In the genomic region with DNA sequence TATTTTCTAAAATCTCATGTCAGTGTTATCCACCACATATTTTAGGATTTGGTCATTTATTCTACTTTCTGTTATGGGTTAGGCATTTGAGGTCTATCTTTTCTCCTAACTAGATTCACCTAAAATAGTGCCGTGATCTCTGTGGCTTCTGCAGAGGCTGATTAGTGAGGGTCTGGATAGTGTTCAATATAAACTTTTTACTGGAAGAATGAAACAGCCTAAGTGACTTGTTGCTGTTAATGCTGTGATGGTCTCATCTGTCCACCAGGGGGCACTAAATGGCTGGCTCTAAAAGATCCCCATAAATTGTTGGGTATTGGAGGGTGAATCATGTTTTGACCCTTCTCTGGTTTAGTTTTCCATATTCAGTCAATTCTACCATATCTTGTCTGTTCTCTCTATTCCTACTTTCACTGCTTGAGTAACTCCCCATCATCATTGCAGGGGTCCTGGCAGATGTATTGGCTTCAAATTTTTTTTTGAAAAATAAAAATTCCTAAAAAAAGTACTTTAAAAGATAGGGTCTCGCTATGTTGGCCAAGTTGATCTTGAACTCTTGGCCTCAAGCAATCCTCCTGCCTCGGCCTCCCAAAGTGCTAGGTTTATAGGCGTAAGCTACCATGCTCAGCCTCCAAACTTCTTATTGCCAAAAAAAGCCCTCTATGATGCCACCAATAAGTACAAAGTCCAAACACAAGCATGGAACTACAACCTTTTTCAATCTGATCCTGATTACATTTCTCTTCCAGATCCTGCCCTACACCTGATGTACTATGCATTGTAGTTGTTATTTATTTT, we compare ENCODE assay signal across 1 cellular context.
TF ChIP-seq lines count a peak whose summit lies in the region.

No MANE protein-coding gene starts in this region.

TF ChIP-seq in HepG2, 621 proteins besides CTCF, POLR2A, EP300 and RAD21 (continued from another document and continues in another):
- TF ChIP-seq, protein P1, sequence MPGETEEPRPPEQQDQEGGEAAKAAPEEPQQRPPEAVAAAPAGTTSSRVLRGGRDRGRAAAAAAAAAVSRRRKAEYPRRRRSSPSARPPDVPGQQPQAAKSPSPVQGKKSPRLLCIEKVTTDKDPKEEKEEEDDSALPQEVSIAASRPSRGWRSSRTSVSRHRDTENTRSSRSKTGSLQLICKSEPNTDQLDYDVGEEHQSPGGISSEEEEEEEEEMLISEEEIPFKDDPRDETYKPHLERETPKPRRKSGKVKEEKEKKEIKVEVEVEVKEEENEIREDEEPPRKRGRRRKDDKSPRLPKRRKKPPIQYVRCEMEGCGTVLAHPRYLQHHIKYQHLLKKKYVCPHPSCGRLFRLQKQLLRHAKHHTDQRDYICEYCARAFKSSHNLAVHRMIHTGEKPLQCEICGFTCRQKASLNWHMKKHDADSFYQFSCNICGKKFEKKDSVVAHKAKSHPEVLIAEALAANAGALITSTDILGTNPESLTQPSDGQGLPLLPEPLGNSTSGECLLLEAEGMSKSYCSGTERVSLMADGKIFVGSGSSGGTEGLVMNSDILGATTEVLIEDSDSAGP (CRISPR knock-in tag; IDR thresholded peaks at IDR 0.05; ENCODE audit: borderline replicate concordance): no peak
- TF ChIP-seq ZNF558 (CRISPR knock-in tag; IDR thresholded peaks at IDR 0.05; ENCODE audit: borderline replicate concordance) (no peak), CENPX (CRISPR knock-in tag; IDR thresholded peaks at IDR 0.05) (no peak), EZH2 (conservative IDR thresholded peaks at IDR 0.05; ENCODE audit: low read depth, low read length) (no peak), PAF1 (CRISPR knock-in tag; IDR thresholded peaks at IDR 0.05) (no peak), MYC (CRISPR knock-in tag; IDR thresholded peaks at IDR 0.05; ENCODE audit: borderline replicate concordance) (no peak), ZNF672 (CRISPR knock-in tag; IDR thresholded peaks at IDR 0.05) (no peak), PHF5A (CRISPR knock-in tag; IDR thresholded peaks at IDR 0.05; ENCODE audit: low read depth, unreplicated experiment) (no peak), HMGA1 (CRISPR knock-in tag; conservative IDR thresholded peaks at IDR 0.05) (no peak; the same call in 1 of the 2 replicates), SIN3B (IDR thresholded peaks at IDR 0.05; ENCODE audit: low read length) (no peak), SMAD3 (CRISPR knock-in tag; IDR thresholded peaks at IDR 0.05) (peak; percentile 77; the same call in 1 of the 2 replicates), MAZ (IDR thresholded peaks at IDR 0.05; ENCODE audit: borderline replicate concordance, low read depth, low read length) (no peak), MAZ (CRISPR knock-in tag; IDR thresholded peaks at IDR 0.05; ENCODE audit: low read depth) (no peak), ATF7-NPFF (CRISPR knock-in tag; IDR thresholded peaks at IDR 0.05; ENCODE audit: low read depth) (no peak), SIX1 (CRISPR knock-in tag; IDR thresholded peaks at IDR 0.05; ENCODE audit: borderline replicate concordance) (no peak), ZNF878 (CRISPR knock-in tag; IDR thresholded peaks at IDR 0.05) (no peak), ZBTB20 (CRISPR knock-in tag; IDR thresholded peaks at IDR 0.05; ENCODE audit: borderline replicate concordance, low read depth) (no peak), ZNF674 (CRISPR knock-in tag; IDR thresholded peaks at IDR 0.05; ENCODE audit: low read depth) (no peak), MEF2D (CRISPR knock-in tag; IDR thresholded peaks at IDR 0.05) (no peak), MIER2 (CRISPR knock-in tag; IDR thresholded peaks at IDR 0.05) (0 out of 2 replicates have a peak, but pooled peaks have one; percentile 37), ZNF552 (CRISPR knock-in tag; IDR thresholded peaks at IDR 0.05; ENCODE audit: borderline replicate concordance) (no peak), ZNF644 (CRISPR knock-in tag; IDR thresholded peaks at IDR 0.05; ENCODE audit: low read depth) (no peak), ZNF451 (CRISPR knock-in tag; IDR thresholded peaks at IDR 0.05) (no peak), FOXC1 (CRISPR knock-in tag; IDR thresholded peaks at IDR 0.05; ENCODE audit: borderline replicate concordance) (peak; percentile 54; the same call in 1 of the 2 replicates), DNMT3B (CRISPR knock-in tag; conservative IDR thresholded peaks at IDR 0.05) (no peak), HMG20A (CRISPR knock-in tag; IDR thresholded peaks at IDR 0.05; ENCODE audit: borderline replicate concordance) (0 out of 2 replicates have a peak, but pooled peaks have one; percentile 12), PLRG1 (conservative IDR thresholded peaks at IDR 0.05) (no peak), HNRNPUL1 (IDR thresholded peaks at IDR 0.05; ENCODE audit: low read depth, low read length) (no peak), HIVEP1 (CRISPR knock-in tag; IDR thresholded peaks at IDR 0.05) (no peak), ZNF598 (CRISPR knock-in tag; IDR thresholded peaks at IDR 0.05; ENCODE audit: borderline replicate concordance) (no peak), ZNF296 (CRISPR knock-in tag; conservative IDR thresholded peaks at IDR 0.05) (no peak), ZFP36L1 (CRISPR knock-in tag; IDR thresholded peaks at IDR 0.05) (no peak), KLF13 (CRISPR knock-in tag; IDR thresholded peaks at IDR 0.05) (no peak), ZNF720 (CRISPR knock-in tag; IDR thresholded peaks at IDR 0.05) (no peak), NR2C2 (CRISPR knock-in tag; IDR thresholded peaks at IDR 0.05; ENCODE audit: borderline replicate concordance) (no peak; the same call in 1 of the 2 replicates), PHF8 (CRISPR knock-in tag; IDR thresholded peaks at IDR 0.05) (no peak), ZNF33B (CRISPR knock-in tag; IDR thresholded peaks at IDR 0.05) (no peak), DMAP1 (CRISPR knock-in tag; IDR thresholded peaks at IDR 0.05) (no peak), MATR3 (CRISPR knock-in tag; IDR thresholded peaks at IDR 0.05) (no peak), ARID2 (CRISPR knock-in tag; IDR thresholded peaks at IDR 0.05; ENCODE audit: borderline replicate concordance) (no peak), KDM3A (CRISPR knock-in tag; IDR thresholded peaks at IDR 0.05; ENCODE audit: low read depth) (no peak), ZNF629 (CRISPR knock-in tag; conservative IDR thresholded peaks at IDR 0.05) (no peak)
- TF ChIP-seq, protein P2, sequence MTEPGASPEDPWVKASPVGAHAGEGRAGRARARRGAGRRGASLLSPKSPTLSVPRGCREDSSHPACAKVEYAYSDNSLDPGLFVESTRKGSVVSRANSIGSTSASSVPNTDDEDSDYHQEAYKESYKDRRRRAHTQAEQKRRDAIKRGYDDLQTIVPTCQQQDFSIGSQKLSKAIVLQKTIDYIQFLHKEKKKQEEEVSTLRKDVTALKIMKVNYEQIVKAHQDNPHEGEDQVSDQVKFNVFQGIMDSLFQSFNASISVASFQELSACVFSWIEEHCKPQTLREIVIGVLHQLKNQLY (CRISPR knock-in tag; IDR thresholded peaks at IDR 0.05): no peak
- TF ChIP-seq, protein P3, sequence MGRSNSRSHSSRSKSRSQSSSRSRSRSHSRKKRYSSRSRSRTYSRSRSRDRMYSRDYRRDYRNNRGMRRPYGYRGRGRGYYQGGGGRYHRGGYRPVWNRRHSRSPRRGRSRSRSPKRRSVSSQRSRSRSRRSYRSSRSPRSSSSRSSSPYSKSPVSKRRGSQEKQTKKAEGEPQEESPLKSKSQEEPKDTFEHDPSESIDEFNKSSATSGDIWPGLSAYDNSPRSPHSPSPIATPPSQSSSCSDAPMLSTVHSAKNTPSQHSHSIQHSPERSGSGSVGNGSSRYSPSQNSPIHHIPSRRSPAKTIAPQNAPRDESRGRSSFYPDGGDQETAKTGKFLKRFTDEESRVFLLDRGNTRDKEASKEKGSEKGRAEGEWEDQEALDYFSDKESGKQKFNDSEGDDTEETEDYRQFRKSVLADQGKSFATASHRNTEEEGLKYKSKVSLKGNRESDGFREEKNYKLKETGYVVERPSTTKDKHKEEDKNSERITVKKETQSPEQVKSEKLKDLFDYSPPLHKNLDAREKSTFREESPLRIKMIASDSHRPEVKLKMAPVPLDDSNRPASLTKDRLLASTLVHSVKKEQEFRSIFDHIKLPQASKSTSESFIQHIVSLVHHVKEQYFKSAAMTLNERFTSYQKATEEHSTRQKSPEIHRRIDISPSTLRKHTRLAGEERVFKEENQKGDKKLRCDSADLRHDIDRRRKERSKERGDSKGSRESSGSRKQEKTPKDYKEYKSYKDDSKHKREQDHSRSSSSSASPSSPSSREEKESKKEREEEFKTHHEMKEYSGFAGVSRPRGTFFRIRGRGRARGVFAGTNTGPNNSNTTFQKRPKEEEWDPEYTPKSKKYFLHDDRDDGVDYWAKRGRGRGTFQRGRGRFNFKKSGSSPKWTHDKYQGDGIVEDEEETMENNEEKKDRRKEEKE (IDR thresholded peaks at IDR 0.05): no peak
- TF ChIP-seq, protein P4, sequence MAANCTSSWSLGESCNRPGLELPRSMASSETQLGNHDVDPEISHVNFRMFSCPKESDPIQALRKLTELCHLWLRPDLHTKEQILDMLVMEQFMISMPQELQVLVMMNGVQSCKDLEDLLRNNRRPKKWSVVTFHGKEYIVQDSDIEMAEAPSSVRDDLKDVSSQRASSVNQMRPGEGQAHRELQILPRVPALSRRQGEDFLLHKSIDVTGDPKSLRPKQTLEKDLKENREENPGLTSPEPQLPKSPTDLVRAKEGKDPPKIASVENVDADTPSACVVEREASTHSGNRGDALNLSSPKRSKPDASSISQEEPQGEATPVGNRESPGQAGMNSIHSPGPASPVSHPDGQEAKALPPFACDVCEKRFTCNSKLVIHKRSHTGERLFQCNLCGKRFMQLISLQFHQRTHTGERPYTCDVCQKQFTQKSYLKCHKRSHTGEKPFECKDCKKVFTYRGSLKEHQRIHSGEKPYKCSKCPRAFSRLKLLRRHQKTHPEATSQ (CRISPR knock-in tag; IDR thresholded peaks at IDR 0.05; ENCODE audit: borderline replicate concordance): peak; percentile 75; the same call in 1 of the 2 replicates
- TF ChIP-seq, protein P5, sequence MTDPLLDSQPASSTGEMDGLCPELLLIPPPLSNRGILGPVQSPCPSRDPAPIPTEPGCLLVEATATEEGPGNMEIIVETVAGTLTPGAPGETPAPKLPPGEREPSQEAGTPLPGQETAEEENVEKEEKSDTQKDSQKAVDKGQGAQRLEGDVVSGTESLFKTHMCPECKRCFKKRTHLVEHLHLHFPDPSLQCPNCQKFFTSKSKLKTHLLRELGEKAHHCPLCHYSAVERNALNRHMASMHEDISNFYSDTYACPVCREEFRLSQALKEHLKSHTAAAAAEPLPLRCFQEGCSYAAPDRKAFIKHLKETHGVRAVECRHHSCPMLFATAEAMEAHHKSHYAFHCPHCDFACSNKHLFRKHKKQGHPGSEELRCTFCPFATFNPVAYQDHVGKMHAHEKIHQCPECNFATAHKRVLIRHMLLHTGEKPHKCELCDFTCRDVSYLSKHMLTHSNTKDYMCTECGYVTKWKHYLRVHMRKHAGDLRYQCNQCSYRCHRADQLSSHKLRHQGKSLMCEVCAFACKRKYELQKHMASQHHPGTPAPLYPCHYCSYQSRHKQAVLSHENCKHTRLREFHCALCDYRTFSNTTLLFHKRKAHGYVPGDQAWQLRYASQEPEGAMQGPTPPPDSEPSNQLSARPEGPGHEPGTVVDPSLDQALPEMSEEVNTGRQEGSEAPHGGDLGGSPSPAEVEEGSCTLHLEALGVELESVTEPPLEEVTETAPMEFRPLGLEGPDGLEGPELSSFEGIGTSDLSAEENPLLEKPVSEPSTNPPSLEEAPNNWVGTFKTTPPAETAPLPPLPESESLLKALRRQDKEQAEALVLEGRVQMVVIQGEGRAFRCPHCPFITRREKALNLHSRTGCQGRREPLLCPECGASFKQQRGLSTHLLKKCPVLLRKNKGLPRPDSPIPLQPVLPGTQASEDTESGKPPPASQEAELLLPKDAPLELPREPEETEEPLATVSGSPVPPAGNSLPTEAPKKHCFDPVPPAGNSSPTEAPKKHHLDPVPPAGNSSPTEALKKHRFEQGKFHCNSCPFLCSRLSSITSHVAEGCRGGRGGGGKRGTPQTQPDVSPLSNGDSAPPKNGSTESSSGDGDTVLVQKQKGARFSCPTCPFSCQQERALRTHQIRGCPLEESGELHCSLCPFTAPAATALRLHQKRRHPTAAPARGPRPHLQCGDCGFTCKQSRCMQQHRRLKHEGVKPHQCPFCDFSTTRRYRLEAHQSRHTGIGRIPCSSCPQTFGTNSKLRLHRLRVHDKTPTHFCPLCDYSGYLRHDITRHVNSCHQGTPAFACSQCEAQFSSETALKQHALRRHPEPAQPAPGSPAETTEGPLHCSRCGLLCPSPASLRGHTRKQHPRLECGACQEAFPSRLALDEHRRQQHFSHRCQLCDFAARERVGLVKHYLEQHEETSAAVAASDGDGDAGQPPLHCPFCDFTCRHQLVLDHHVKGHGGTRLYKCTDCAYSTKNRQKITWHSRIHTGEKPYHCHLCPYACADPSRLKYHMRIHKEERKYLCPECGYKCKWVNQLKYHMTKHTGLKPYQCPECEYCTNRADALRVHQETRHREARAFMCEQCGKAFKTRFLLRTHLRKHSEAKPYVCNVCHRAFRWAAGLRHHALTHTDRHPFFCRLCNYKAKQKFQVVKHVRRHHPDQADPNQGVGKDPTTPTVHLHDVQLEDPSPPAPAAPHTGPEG (CRISPR knock-in tag; IDR thresholded peaks at IDR 0.05): no peak
- TF ChIP-seq, protein P6, sequence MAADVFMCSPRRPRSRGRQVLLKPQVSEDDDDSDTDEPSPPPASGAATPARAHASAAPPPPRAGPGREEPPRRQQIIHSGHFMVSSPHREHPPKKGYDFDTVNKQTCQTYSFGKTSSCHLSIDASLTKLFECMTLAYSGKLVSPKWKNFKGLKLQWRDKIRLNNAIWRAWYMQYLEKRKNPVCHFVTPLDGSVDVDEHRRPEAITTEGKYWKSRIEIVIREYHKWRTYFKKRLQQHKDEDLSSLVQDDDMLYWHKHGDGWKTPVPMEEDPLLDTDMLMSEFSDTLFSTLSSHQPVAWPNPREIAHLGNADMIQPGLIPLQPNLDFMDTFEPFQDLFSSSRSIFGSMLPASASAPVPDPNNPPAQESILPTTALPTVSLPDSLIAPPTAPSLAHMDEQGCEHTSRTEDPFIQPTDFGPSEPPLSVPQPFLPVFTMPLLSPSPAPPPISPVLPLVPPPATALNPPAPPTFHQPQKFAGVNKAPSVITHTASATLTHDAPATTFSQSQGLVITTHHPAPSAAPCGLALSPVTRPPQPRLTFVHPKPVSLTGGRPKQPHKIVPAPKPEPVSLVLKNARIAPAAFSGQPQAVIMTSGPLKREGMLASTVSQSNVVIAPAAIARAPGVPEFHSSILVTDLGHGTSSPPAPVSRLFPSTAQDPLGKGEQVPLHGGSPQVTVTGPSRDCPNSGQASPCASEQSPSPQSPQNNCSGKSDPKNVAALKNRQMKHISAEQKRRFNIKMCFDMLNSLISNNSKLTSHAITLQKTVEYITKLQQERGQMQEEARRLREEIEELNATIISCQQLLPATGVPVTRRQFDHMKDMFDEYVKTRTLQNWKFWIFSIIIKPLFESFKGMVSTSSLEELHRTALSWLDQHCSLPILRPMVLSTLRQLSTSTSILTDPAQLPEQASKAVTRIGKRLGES (CRISPR knock-in tag; IDR thresholded peaks at IDR 0.05; ENCODE audit: borderline replicate concordance): no peak
- TF ChIP-seq, protein P7, sequence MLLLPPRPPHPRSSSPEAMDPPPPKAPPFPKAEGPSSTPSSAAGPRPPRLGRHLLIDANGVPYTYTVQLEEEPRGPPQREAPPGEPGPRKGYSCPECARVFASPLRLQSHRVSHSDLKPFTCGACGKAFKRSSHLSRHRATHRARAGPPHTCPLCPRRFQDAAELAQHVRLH (CRISPR knock-in tag; IDR thresholded peaks at IDR 0.05; ENCODE audit: borderline replicate concordance, low read depth): no peak
- TF ChIP-seq, protein P8, sequence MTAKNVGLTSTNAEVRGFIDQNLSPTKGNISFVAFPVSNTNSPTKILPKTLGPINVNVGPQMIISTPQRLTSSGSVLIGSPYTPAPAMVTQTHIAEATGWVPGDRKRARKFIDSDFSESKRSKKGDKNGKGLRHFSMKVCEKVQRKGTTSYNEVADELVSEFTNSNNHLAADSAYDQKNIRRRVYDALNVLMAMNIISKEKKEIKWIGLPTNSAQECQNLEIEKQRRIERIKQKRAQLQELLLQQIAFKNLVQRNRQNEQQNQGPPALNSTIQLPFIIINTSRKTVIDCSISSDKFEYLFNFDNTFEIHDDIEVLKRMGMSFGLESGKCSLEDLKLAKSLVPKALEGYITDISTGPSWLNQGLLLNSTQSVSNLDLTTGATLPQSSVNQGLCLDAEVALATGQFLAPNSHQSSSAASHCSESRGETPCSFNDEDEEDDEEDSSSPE (CRISPR knock-in tag; IDR thresholded peaks at IDR 0.05): no peak
